Comparison of ENCODE assay signal across 8 cellular contexts in the genomic region with DNA sequence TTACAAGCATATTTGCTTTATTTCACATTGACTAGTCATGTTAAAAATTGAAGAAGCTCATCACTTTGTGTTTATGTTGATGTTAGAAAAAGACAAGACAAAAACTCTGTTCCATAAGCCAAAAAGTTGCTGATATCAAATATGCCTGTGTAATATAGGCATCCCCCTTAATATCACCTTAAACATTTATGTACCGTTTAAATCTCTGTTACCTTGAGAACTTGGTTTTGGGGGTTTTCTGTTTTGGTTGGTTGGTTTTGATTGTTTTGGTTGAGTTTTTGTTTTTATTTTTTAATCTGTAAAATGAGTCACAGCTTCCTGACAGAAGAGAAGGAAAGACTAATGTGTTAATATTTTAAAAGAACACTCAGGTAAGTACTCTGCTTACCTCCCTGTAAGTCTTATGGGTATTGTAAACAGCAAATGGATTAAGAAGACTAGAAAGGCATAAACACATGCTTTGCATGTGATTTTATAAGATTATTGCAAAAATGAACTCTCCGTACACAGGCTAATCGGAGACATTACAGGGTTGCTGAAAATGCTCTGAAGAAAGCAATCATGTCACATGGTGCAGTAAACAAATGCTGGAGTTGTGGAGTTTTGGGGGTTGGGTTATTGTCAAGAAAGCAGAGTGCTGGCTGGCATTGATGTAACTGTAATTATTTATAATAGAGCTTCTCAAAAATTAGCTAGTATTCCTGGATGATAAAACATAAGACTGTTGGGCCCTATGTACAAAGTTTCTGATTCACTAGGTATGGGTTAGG.
A peak's percentile ranks its signal among the peaks of the same experiment; 100 is the strongest.
DNase-seq lines count a peak whose midpoint lies in the region; ATAC-seq and TF ChIP-seq lines count a peak whose summit lies in the region.

No MANE protein-coding gene starts in this region.

- H3K9me3 ChIP-seq in HEK293 (ENCODE audit: control insufficient read depth, insufficient read depth, low read depth, low read length) (no peaks in the 10 kb centered on the region), osteoblast (ENCODE audit: low read depth, low read length) (no peaks in the 10 kb centered on the region)

- H3K27me3 Mint-ChIP-seq in glutamatergic neuron (ENCODE audit: unreplicated experiment): no peaks in the 10 kb centered on the region

- no peak overlapping the region for H3K27ac ChIP-seq in HEK293 (ENCODE audit: extremely low read depth, low read depth, low read length)
- no peak overlapping the region for H3K27ac ChIP-seq in osteoblast (ENCODE audit: low read depth, low read length)

- peak overlapping the region; percentile 17 for H2AFZ ChIP-seq in osteoblast (ENCODE audit: low read length)

- no peaks in the 10 kb centered on the region for H4K20me1 ChIP-seq in osteoblast (ENCODE audit: insufficient read depth, low read length)

- H3K79me2 ChIP-seq in osteoblast (ENCODE audit: insufficient read depth, low read length): no peaks in the 10 kb centered on the region

- H3K9me3 Mint-ChIP-seq in activated naive CD4-positive, alpha-beta T cell treated with anti-CD3 and anti-CD28 coated beads, Interleukin-2, amount 50 U/mL, for 72 hours: no peaks in the 10 kb centered on the region
- H3K9me3 Mint-ChIP-seq in glutamatergic neuron (ENCODE audit: unreplicated experiment): no peaks in the 10 kb centered on the region

- H3K4me1 ChIP-seq in HEK293 (ENCODE audit: control insufficient read depth, insufficient read depth, low read length) (no peaks in the 10 kb centered on the region), osteoblast (ENCODE audit: insufficient read depth, low read length) (peaks cover 28% of the 10 kb centered on the region)

- no peaks in the 10 kb centered on the region for H3K4me1 Mint-ChIP-seq in glutamatergic neuron (ENCODE audit: low read depth, unreplicated experiment)

- POLR2A ChIA-PET in HEK293 (lab: Yijun Ruan, JAX): no interaction called here

- no peaks in the 10 kb centered on the region for H3K27me3 ChIP-seq in GM06990 (replicated peaks; ENCODE audit: control insufficient read depth, insufficient read depth, low read length)
- H3K27me3 ChIP-seq in osteoblast (ENCODE audit: insufficient read depth, low read length): no peaks in the 10 kb centered on the region

- H3K4me3 ChIP-seq in GM06990 (replicated peaks; ENCODE audit: low read depth, low read length) (peak overlapping the region; percentile 35), HEK293 (ENCODE audit: low read depth, low read length) (no peak overlapping the region), osteoblast (ENCODE audit: insufficient read depth, low read length) (no peak overlapping the region)

- no peak for DNase-seq in GM06990 (ENCODE audit: extremely low read depth, insufficient read length)
- DNase-seq in activated naive CD4-positive, alpha-beta T cell treated with anti-CD3 and anti-CD28 coated beads, Interleukin-2, amount 50 U/mL, for 72 hours (ENCODE audit: low spot score in 2 of 2): no peak
- no peak for DNase-seq in osteoblast (ENCODE audit: insufficient read length, low spot score, missing footprints)
- no peak for DNase-seq in activated CD4-positive, CD25-positive, alpha-beta regulatory T cell treated with anti-CD3 and anti-CD28 coated beads, Interleukin-2, amount 50 U/mL, for 72 hours
- DNase-seq in glutamatergic neuron: no peak
- DNase-seq in NCI-H2081 treated with DMSO at 0.1 percent for 48 hours (lab: John Stamatoyannopoulos, UW): no peak
- no peak for DNase-seq in cerebellar nuclear complex (lab: John Stamatoyannopoulos, UW)

- CTCF ChIA-PET in HEK293 (lab: Yijun Ruan, JAX): interaction anchor here (1.3 to 1.4 kb wide), 2 partner anchors 15 to 273 kb away, joined by 3 read pairs; no protein-coding TSS in a partner anchor

- H3K36me3 Mint-ChIP-seq in activated naive CD4-positive, alpha-beta T cell treated with anti-CD3 and anti-CD28 coated beads, Interleukin-2, amount 50 U/mL, for 72 hours: peaks cover 0 to 7% of the 10 kb centered on the region in 2 donors
- H3K36me3 Mint-ChIP-seq in glutamatergic neuron (ENCODE audit: unreplicated experiment): no peaks in the 10 kb centered on the region

- TF ChIP-seq CTCF in GM06990 (IDR thresholded peaks at IDR 0.05; ENCODE audit: insufficient read depth, low read length, poor library complexity, severe bottlenecking) (no peak), HEK293 (tag by site-specific recombination; IDR thresholded peaks at IDR 0.05) (no peak), osteoblast (IDR thresholded peaks at IDR 0.05; ENCODE audit: extremely low read depth, low read depth, low read length) (no peak), glutamatergic neuron (IDR thresholded peaks at IDR 0.05; ENCODE audit: partially characterized antibody, unreplicated experiment) (no peak)

- no peak overlapping the region for H3K4me2 ChIP-seq in osteoblast (ENCODE audit: insufficient read depth, low read length)

- H3K27ac Mint-ChIP-seq in activated naive CD4-positive, alpha-beta T cell treated with anti-CD3 and anti-CD28 coated beads, Interleukin-2, amount 50 U/mL, for 72 hours: peak overlapping the region; percentile 98 to 99
- no peak overlapping the region for H3K27ac Mint-ChIP-seq in glutamatergic neuron (ENCODE audit: unreplicated experiment)

- H3K4me3 Mint-ChIP-seq in glutamatergic neuron (ENCODE audit: unreplicated experiment): no peak overlapping the region

- ATAC-seq in activated naive CD4-positive, alpha-beta T cell treated with anti-CD3 and anti-CD28 coated beads, Interleukin-2, amount 50 U/mL, for 72 hours: no peak

- H3K36me3 ChIP-seq in GM06990 (ENCODE audit: control insufficient read depth, insufficient read depth, low read length) (no peaks in the 10 kb centered on the region), HEK293 (ENCODE audit: control insufficient read depth in 2 of 2, insufficient read depth in 1 of 2, low read length in 2 of 2) (no peaks in the 10 kb centered on the region), osteoblast (ENCODE audit: insufficient read depth, low read length) (no peaks in the 10 kb centered on the region)

TF ChIP-seq in HEK293, 187 proteins besides CTCF, POLR2A, EP300 and RAD21:
- TF ChIP-seq, protein P1, sequence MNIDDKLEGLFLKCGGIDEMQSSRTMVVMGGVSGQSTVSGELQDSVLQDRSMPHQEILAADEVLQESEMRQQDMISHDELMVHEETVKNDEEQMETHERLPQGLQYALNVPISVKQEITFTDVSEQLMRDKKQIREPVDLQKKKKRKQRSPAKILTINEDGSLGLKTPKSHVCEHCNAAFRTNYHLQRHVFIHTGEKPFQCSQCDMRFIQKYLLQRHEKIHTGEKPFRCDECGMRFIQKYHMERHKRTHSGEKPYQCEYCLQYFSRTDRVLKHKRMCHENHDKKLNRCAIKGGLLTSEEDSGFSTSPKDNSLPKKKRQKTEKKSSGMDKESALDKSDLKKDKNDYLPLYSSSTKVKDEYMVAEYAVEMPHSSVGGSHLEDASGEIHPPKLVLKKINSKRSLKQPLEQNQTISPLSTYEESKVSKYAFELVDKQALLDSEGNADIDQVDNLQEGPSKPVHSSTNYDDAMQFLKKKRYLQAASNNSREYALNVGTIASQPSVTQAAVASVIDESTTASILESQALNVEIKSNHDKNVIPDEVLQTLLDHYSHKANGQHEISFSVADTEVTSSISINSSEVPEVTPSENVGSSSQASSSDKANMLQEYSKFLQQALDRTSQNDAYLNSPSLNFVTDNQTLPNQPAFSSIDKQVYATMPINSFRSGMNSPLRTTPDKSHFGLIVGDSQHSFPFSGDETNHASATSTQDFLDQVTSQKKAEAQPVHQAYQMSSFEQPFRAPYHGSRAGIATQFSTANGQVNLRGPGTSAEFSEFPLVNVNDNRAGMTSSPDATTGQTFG (tag by site-specific recombination; IDR thresholded peaks at IDR 0.05; ENCODE audit: borderline replicate concordance): no peak
- TF ChIP-seq ZNF600 (tag by site-specific recombination; IDR thresholded peaks at IDR 0.05): no peak
- TF ChIP-seq, protein P2, sequence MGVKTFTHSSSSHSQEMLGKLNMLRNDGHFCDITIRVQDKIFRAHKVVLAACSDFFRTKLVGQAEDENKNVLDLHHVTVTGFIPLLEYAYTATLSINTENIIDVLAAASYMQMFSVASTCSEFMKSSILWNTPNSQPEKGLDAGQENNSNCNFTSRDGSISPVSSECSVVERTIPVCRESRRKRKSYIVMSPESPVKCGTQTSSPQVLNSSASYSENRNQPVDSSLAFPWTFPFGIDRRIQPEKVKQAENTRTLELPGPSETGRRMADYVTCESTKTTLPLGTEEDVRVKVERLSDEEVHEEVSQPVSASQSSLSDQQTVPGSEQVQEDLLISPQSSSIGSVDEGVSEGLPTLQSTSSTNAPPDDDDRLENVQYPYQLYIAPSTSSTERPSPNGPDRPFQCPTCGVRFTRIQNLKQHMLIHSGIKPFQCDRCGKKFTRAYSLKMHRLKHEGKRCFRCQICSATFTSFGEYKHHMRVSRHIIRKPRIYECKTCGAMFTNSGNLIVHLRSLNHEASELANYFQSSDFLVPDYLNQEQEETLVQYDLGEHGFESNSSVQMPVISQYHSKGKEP (tag by site-specific recombination; IDR thresholded peaks at IDR 0.05): no peak
- no peak for TF ChIP-seq ZNF777 (tag by site-specific recombination; IDR thresholded peaks at IDR 0.05; ENCODE audit: borderline replicate concordance)
- peak; percentile 12; the same call in 1 of the 2 replicates for TF ChIP-seq ZNF335 (tag by site-specific recombination; conservative IDR thresholded peaks at IDR 0.05)
- no peak for TF ChIP-seq SP2 (tag by site-specific recombination; IDR thresholded peaks at IDR 0.05)
